ENCODE assay signal across 26 cellular contexts in the genomic region with DNA sequence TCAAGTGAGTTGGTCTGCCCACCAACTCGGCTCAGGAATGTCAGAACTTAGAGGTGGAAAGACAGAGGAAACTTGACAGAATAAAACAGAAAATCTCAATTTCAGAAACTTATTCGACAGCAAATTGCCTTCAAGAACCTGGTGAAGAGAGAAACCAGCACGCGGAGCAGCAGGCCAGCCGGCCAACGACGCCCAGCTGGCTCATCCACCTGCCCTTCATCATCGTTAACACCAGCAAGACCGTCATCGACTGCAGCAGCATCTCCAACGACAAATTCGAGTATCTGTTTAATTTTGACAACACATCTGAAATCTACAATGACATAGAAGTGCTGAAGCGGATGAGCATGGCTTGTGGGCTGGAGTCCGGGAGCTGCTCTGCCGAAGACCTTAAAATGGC.
"Had no signal": no experiment of that assay in that cellular context is flagged by ENCODE, and none has a peak within 500 bp of the region (broad histone marks: within the 10 kb centered on the region; RNA-seq: fewer than 3 reads in every experiment).

No MANE protein-coding gene starts in this region.

- FAIRE-seq: colon, endometrium, endothelial cell of umbilical vein, frontal cortex had no signal

- H3K4me1 ChIP-seq: colonic mucosa, gastrocnemius medialis, gastroesophageal sphincter, heart left ventricle, heart right ventricle had no signal

- H3K27me3 ChIP-seq: colonic mucosa, foreskin keratinocyte had no signal

- DNase-seq: colonic mucosa; cortex of kidney; dermis blood vessel endothelial cell; dorsolateral prefrontal cortex; effector CD4-positive, alpha-beta T cell; effector CD8-positive, alpha-beta T cell; effector memory CD4-positive, alpha-beta T cell; effector memory CD8-positive, alpha-beta T cell; endodermal cell; erythroblast; esophagus squamous epithelium; foreskin fibroblast; foreskin keratinocyte; foreskin melanocyte; gastrocnemius medialis; glutamatergic neuron; head of caudate nucleus; heart left ventricle; heart right ventricle had no signal

- H3K36me3 ChIP-seq: colonic mucosa, esophagus squamous epithelium, gastrocnemius medialis, gastroesophageal sphincter, heart left ventricle, heart right ventricle had no signal

- H3K4me3 ChIP-seq: colonic mucosa, coronary artery, dorsolateral prefrontal cortex, esophagus squamous epithelium, gastrocnemius medialis, gastroesophageal sphincter, heart left ventricle, heart right ventricle had no signal

- H3K27ac ChIP-seq: colonic mucosa, coronary artery, dorsolateral prefrontal cortex, epithelial cell of prostate, esophagus squamous epithelium, foreskin keratinocyte, gastrocnemius medialis, gastroesophageal sphincter, heart left ventricle, heart right ventricle had no signal

- H3K9me3 ChIP-seq: colonic mucosa, gastrocnemius medialis had no signal
